ENCODE assay signal across 15 cellular contexts in the genomic region with DNA sequence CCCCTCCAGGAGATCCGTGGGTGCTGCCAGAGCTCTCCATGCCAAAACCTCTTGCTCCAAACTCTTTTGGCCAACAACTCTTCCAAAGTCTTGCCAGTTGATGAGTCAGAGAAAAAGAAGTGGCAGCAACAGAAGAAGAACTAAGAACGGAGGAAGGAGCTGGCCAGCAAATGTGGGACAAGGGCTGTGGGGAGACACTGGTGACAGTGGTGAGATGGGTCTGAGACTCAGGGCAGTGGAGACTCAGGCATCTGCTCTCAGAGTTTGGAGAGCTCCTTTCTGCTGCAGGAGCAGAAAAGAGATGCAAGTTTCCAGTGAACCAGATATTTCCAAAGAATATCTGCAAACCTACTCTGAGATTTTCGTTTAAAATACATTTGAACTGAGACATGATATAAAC.
DNase-seq lines count a peak whose midpoint lies in the region; ATAC-seq, FAIRE-seq and TF ChIP-seq lines count a peak whose summit lies in the region.
"Had no signal": no experiment of that assay in that cellular context is flagged by ENCODE, and none has a peak within 500 bp of the region (broad histone marks: within the 10 kb centered on the region; RNA-seq: fewer than 3 reads in every experiment).

No MANE protein-coding gene starts in this region.

- no peaks in the 10 kb centered on the region for H3K79me2 ChIP-seq in GM12878 (ENCODE audit: control insufficient read depth, insufficient read depth, low read length)

- H4K20me1 ChIP-seq in GM12878 (ENCODE audit: control insufficient read depth, insufficient read depth) = no peaks in the 10 kb centered on the region

- POLR2A ChIA-PET in GM12878 (lab: Charles Lee) = interaction anchor here (0.8 to 1.5 kb wide), 4 partner anchors 10 to 98 kb away, joined by 3 read pairs; no protein-coding TSS in a partner anchor

- no peak for TF ChIP-seq POLR2A in GM12878 (IDR thresholded peaks at IDR 0.05; ENCODE audit: low read depth, low read length)

- DNase-seq in NCI-H446 treated with DMSO at 0.1 percent for 48 hours (lab: John Stamatoyannopoulos, UW) (peak; percentile 65), GM12878 (ENCODE audit: low read depth, low spot score) (no peak), medulla oblongata (ENCODE audit: extremely low spot score) (peak; percentile 17), NCI-H1930 (lab: John Stamatoyannopoulos, UW) (no peak)
- DNase-seq: Calu3; CD4-positive, alpha-beta memory T cell; COR-L47; DMS53; DMS79 treated with DMSO at 0.1 percent for 48 hours; GF-D8 had no signal

- RAD21 ChIA-PET in GM12878 (lab: Charles Lee; ENCODE audit: unreplicated experiment) = interaction anchor here (0.6 to 11.9 kb wide), 9 partner anchors 8 to 100 kb away, joined by 3 to 179 read pairs (median 16); partner anchors contain the start of gene SEMA6A

- no peak overlapping the region for H3K4me2 ChIP-seq in GM12878 (ENCODE audit: control insufficient read depth, insufficient read depth)

- H3K9ac ChIP-seq in GM12878 (ENCODE audit: control insufficient read depth, insufficient read depth, low read length) = no peak overlapping the region

- H3K36me3 ChIP-seq in GM12878 (ENCODE audit: control insufficient read depth in 2 of 2, insufficient read depth in 2 of 2, low read length in 1 of 2) = no peaks in the 10 kb centered on the region
- H3K36me3 ChIP-seq: HAP-1 had no signal

- peaks cover 19% of the 10 kb centered on the region; the same call in 1 of the 2 replicates for H3K4me1 ChIP-seq in GM12878 (ENCODE audit: control insufficient read depth, insufficient read depth, low read length)

- no peak for ATAC-seq in GM12878
- no peak for ATAC-seq in HG03095 (IDR thresholded peaks at IDR 0.05; ENCODE audit: unreplicated experiment)
- no peak for ATAC-seq in HG02870 (IDR thresholded peaks at IDR 0.05; ENCODE audit: unreplicated experiment)
- no peak for ATAC-seq in HG03135 (IDR thresholded peaks at IDR 0.05; ENCODE audit: unreplicated experiment)

- no peak for TF ChIP-seq RAD21 in GM12878 (IDR thresholded peaks at IDR 0.05; ENCODE audit: insufficient read depth, low read depth, low read length)

- no peak for FAIRE-seq in GM12878 (lab: Jason Lieb, UNC)
- FAIRE-seq: GM12892 had no signal

- no peak for TF ChIP-seq CTCF in GM12878 (IDR thresholded peaks at IDR 0.05 in 2 of 3, conservative IDR thresholded peaks at IDR 0.05 in 1 of 3; ENCODE audit: control insufficient read depth in 2 of 3, extremely low read depth in 1 of 3, insufficient read depth in 1 of 3, low read depth in 3 of 3, low read length in 3 of 3)

- no peak overlapping the region for H3K27ac ChIP-seq in GM12878 (ENCODE audit: control insufficient read depth, insufficient read depth)

- CTCF ChIA-PET in GM12878 (lab: Yijun Ruan, JAX) = interaction anchor here (0.7 to 2.8 kb wide), 7 partner anchors 8 to 91 kb away, joined by 3 to 14 read pairs (median 4); partner anchors contain the start of gene SEMA6A

- no peak overlapping the region for H2AFZ ChIP-seq in GM12878 (ENCODE audit: control insufficient read depth, low read depth, low read length)

- SMC1A ChIA-PET in GM12878 (lab: Charles Lee; ENCODE audit: uncharacterized antibody, unreplicated experiment) = interaction anchor here (0.9 to 19.1 kb wide), 13 partner anchors 10 to 98 kb away, joined by 3 to 394 read pairs (median 7); partner anchors contain the start of gene SEMA6A

- no peaks in the 10 kb centered on the region for H3K27me3 ChIP-seq in GM12878 (replicated peaks in 1 of 2; ENCODE audit: control insufficient read depth in 2 of 2, insufficient read depth in 2 of 2, low read length in 1 of 2)

- peaks cover 6% of the 10 kb centered on the region; the same call in 2 of the 3 replicates for H3K9me3 ChIP-seq in GM12878 (replicated peaks; ENCODE audit: control insufficient read depth, insufficient read depth, low read length)
- H3K9me3 ChIP-seq: HAP-1 had no signal

- H3K4me3 ChIP-seq in GM12878 = no peak overlapping the region
- H3K4me3 ChIP-seq: HAP-1 had no signal

- in situ Hi-C loops in GM12878 (cut with MboI) = no loop called here

- BruUV-seq in GM12878 (replicated peaks; lab: Mats Ljungman, UMichigan) = no TSS peak

- no peak for TF ChIP-seq EP300 in GM12878 (IDR thresholded peaks at IDR 0.05; ENCODE audit: borderline replicate concordance in 1 of 2, control insufficient read depth in 1 of 2, low read depth in 2 of 2, low read length in 2 of 2)

- WGBS in GM12878 (ENCODE audit: insufficient coverage, insufficient replicate concordance, low lambda C conversion rate, missing lambda C conversion rate) = 49% methylated on average over 3 of the region's 3 CpGs

- intact Hi-C loops in GM12878 (cut with micrococcal nuclease; ENCODE audit: unreplicated experiment) = no loop called here

TF ChIP-seq in GM12878, 131 proteins besides CTCF, POLR2A, EP300 and RAD21:
- TF ChIP-seq, protein P1, sequence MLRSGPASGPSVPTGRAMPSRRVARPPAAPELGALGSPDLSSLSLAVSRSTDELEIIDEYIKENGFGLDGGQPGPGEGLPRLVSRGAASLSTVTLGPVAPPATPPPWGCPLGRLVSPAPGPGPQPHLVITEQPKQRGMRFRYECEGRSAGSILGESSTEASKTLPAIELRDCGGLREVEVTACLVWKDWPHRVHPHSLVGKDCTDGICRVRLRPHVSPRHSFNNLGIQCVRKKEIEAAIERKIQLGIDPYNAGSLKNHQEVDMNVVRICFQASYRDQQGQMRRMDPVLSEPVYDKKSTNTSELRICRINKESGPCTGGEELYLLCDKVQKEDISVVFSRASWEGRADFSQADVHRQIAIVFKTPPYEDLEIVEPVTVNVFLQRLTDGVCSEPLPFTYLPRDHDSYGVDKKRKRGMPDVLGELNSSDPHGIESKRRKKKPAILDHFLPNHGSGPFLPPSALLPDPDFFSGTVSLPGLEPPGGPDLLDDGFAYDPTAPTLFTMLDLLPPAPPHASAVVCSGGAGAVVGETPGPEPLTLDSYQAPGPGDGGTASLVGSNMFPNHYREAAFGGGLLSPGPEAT (IDR thresholded peaks at IDR 0.05; ENCODE audit: low read depth) = no peak
- TF ChIP-seq, protein P2, sequence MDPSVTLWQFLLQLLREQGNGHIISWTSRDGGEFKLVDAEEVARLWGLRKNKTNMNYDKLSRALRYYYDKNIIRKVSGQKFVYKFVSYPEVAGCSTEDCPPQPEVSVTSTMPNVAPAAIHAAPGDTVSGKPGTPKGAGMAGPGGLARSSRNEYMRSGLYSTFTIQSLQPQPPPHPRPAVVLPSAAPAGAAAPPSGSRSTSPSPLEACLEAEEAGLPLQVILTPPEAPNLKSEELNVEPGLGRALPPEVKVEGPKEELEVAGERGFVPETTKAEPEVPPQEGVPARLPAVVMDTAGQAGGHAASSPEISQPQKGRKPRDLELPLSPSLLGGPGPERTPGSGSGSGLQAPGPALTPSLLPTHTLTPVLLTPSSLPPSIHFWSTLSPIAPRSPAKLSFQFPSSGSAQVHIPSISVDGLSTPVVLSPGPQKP (IDR thresholded peaks at IDR 0.05; ENCODE audit: low read depth, low read length) = no peak
- peak; percentile 38; the same call in 1 of the 2 replicates for TF ChIP-seq REST (IDR thresholded peaks at IDR 0.05; ENCODE audit: low read depth, low read length)

Comparison
In these comparisons a context has a peak if more than half of its experiments do, and no peak if none do; other contexts are left out.
1. DNase-seq: peak in NCI-H446 treated with DMSO at 0.1 percent for 48 hours (single experiment) and medulla oblongata (single experiment); none in GM12878 (single experiment) and NCI-H1930 (0 of 2).